Comparison of ENCODE assay signal across 9 cellular contexts in genomic region chr3:109071349-109072142, GRCh38. TPM values are rescaled to one million over a fixed set of nuclear protein-coding genes. Genes with fewer than 3 reads are reported as not detected.
DNase-seq lines count a peak whose midpoint lies in the region; ATAC-seq, FAIRE-seq and TF ChIP-seq lines count a peak whose summit lies in the region.
"Had no signal": no experiment of that assay in that cellular context is flagged by ENCODE, and none has a peak within 500 bp of the region (broad histone marks: within the 10 kb centered on the region; RNA-seq: fewer than 3 reads in every experiment).

No MANE protein-coding gene starts in this region.

- 32 to 34% methylated on average over 4 of the region's 4 CpGs for WGBS in pancreas, 2 donors
- 0 to 8% methylated on average over 4 of the region's 4 CpGs for WGBS in GM23248 (ENCODE audit: low coverage in 1 of 2, low lambda C conversion rate in 2 of 2, missing lambda C conversion rate in 2 of 2), 2 experiments

- no peaks in the 10 kb centered on the region for H4K20me1 ChIP-seq in GM23248 (ENCODE audit: insufficient read depth)

- H3K4me1 ChIP-seq in pancreas (peaks cover 0 to 6% (median 0%) of the 10 kb centered on the region in 3 donors), GM23248 (ENCODE audit: insufficient read depth) (no peaks in the 10 kb centered on the region)

- peak; percentile 48 for ATAC-seq in HG02852 (IDR thresholded peaks at IDR 0.05; ENCODE audit: unreplicated experiment)
- ATAC-seq in pancreas, result peak; percentile 48 to 77 (median 74)

- no peaks in the 10 kb centered on the region for H3K79me2 ChIP-seq in GM23248 (ENCODE audit: insufficient read depth)

- no peaks in the 10 kb centered on the region for H3F3A ChIP-seq in GM23248 (ENCODE audit: insufficient read depth)

- no peak overlapping the region for H3K9ac ChIP-seq in GM23248

- H3K27me3 ChIP-seq in pancreas, result no peaks in the 10 kb centered on the region
- no peaks in the 10 kb centered on the region for H3K27me3 ChIP-seq in GM23248 (replicated peaks; ENCODE audit: insufficient read depth)

- H3K9me2 ChIP-seq in GM23248 (ENCODE audit: insufficient read depth), result no peaks in the 10 kb centered on the region

- no peak for TF ChIP-seq CTCF in pancreas (IDR thresholded peaks at IDR 0.05)

- DNase-seq in NCI-H82 (lab: John Stamatoyannopoulos, UW) (peak; percentile 6), NCI-H82 treated with DMSO at 0.1 percent for 48 hours (lab: John Stamatoyannopoulos, UW; ENCODE audit: unreplicated experiment) (no peak), NCI-H526 treated with DMSO at 0.1 percent for 48 hours (lab: John Stamatoyannopoulos, UW) (peak; percentile 90), pancreas (peak in 3 of 6 donors; percentile 20 to 30 (median 21)), NCI-H1436 treated with DMSO at 0.1 percent for 48 hours (lab: John Stamatoyannopoulos, UW) (no peak), ACHN (no peak), GM23248 (no peak)

- FAIRE-seq in pancreas (lab: Jason Lieb, UNC), result no peak
- FAIRE-seq: frontal cortex had no signal

- H3K9me3 ChIP-seq in pancreas (no peaks in the 10 kb centered on the region), GM23248 (ENCODE audit: low read depth) (no peaks in the 10 kb centered on the region)

- H3K27ac ChIP-seq in pancreas (no peak overlapping the region), GM23248 (no peak overlapping the region)

- no peak overlapping the region for H3K4me2 ChIP-seq in GM23248 (ENCODE audit: unreplicated experiment)

- H3K4me3 ChIP-seq in pancreas, result no peak overlapping the region
- H3K4me3 ChIP-seq in GM23248, result no peak overlapping the region

- H3K36me3 ChIP-seq in pancreas (no peaks in the 10 kb centered on the region), GM23248 (ENCODE audit: low read depth) (no peaks in the 10 kb centered on the region)

- intact Hi-C loops in pancreas (cut with DNase I), result no loop called here

- in situ Hi-C loops in ACHN (cut with HindIII; ENCODE audit: low pct_ligation_motif_present, low pct_unique_long_range_greater_than_20kb, low sequenced_read_pairs), result no loop called here
- in situ Hi-C loops in GM23248 (cut with MboI), result no loop called here

- no peak overlapping the region for H2AFZ ChIP-seq in GM23248

RNA-seq across cellular contexts. Expression of gene MORC1, which starts 46.4 kb away (rescaled TPM):
- total RNA-seq in pancreas, result not detected
- polyA plus RNA-seq in pancreas (not detected), GM23248 (2016; fragmentation: Nextera tagmentation; extraction: Ambion mirVana) (not detected in 2 replicates)
- not detected in 2 replicates for total RNA-seq in GM23248 (2014; rRNA removed; shearing (Covaris generic))

Comparison
In these comparisons a context has a peak if more than half of its experiments do, and no peak if none do; other contexts are left out.
1. DNase-seq: peak in NCI-H82 (single experiment) and NCI-H526 treated with DMSO at 0.1 percent for 48 hours (single experiment); none in NCI-H82 treated with DMSO at 0.1 percent for 48 hours (single experiment), NCI-H1436 treated with DMSO at 0.1 percent for 48 hours (single experiment), ACHN (single experiment) and GM23248 (single experiment).